ENCODE assay signal across 14 cellular contexts in the genomic region with DNA sequence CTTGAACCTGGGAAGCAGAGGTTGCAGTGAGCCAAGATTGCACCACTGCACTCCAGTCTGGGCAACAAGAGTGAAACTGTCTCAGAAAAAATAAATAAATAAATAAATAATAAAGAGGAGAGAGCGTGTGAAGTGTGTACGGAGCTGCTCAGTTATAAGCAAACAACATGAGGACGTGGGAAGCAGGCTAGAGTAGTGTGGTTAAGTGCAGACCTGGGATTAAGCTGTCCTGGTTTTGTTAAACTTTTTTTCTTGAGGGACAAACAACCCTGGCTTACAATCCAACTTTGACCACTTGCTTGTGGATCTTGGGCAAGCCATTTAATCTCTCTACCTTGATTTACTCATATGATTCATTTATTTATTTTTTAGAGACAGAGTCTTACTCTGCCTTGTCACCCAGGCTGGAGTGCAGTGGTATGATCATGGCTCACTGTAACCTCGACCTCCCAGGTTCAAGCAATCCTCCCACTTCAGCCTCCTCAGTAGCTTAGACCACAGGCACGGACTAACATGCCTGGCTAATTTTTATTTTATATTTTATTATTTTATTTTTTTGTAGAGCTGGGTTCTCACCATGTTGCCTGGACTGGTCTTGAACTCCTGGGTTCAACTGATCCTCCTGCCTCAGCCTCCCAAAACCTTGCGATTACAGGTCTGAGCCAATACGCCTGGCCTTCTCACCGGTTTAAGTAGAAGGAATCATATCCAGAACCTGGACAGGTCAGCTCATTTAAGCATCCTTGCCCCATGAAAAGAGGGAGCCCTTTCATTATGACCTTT. TPM values are rescaled to one million over a fixed set of nuclear protein-coding genes. Genes with fewer than 3 reads are reported as not detected.
DNase-seq lines count a peak whose midpoint lies in the region; ATAC-seq and TF ChIP-seq lines count a peak whose summit lies in the region.
"Had no signal": no experiment of that assay in that cellular context is flagged by ENCODE, and none has a peak within 500 bp of the region (broad histone marks: within the 10 kb centered on the region; RNA-seq: fewer than 3 reads in every experiment).

No MANE protein-coding gene starts in this region.

- TF ChIP-seq CTCF in HFFc6 (IDR thresholded peaks at IDR 0.05) (no peak), GM10248 (IDR thresholded peaks at IDR 0.05; ENCODE audit: control extremely low read depth, extremely low read depth, low read depth, missing control alignments) (no peak)

- H3K9me3 Mint-ChIP-seq in activated T-cell treated with anti-CD3 and anti-CD28 coated beads, Interleukin-2, amount 50 U/mL, for 24 hours, result peaks cover 2% of the 10 kb centered on the region
- H3K9me3 Mint-ChIP-seq in HFFc6, result no peaks in the 10 kb centered on the region
- H3K9me3 Mint-ChIP-seq in activated T-helper 2 cell treated with anti-CD3 and anti-CD28 coated beads, Interferon-gamma antibody, Interleukin-2, Interleukin-4, amounts not matched to agents 10 μg/mL and 5 μg/mL and 100 μg/mL, durations not matched to agents 14 hours and 24 hours and 36 hours, result no peaks in the 10 kb centered on the region
- H3K9me3 Mint-ChIP-seq: naive thymus-derived CD4-positive, alpha-beta T cell had no signal

- intact Hi-C loops in activated T-helper 2 cell treated with anti-CD3 and anti-CD28 coated beads, Interferon-gamma antibody, Interleukin-2, Interleukin-4, amounts not matched to agents 10 μg/mL and 5 μg/mL and 100 μg/mL, durations not matched to agents 14 hours and 24 hours and 36 hours (cut with micrococcal nuclease), result loop anchor here (1.0 to 10.0 kb wide), 5 partner anchors 81 to 285 kb away; a partner anchor contains a TSS

- POLR2A ChIA-PET in GM10248 (lab: Yijun Ruan, JAX), result interaction anchor here (0.8 kb wide), 2 partner anchors 206 to 209 kb away, joined by 3 to 4 read pairs; no protein-coding TSS in a partner anchor

- H3K4me1 Mint-ChIP-seq in activated T-cell treated with anti-CD3 and anti-CD28 coated beads, Interleukin-2, amount 50 U/mL, for 24 hours (ENCODE audit: low read depth), result peaks cover 71% of the 10 kb centered on the region
- peaks cover 22% of the 10 kb centered on the region for H3K4me1 Mint-ChIP-seq in HFFc6 (ENCODE audit: low read depth)
- H3K4me1 Mint-ChIP-seq in activated T-helper 2 cell treated with anti-CD3 and anti-CD28 coated beads, Interferon-gamma antibody, Interleukin-2, Interleukin-4, amounts not matched to agents 10 μg/mL and 5 μg/mL and 100 μg/mL, durations not matched to agents 14 hours and 24 hours and 36 hours (ENCODE audit: low read depth), result peaks cover 50% of the 10 kb centered on the region

- peak; percentile 27 for DNase-seq in activated T-cell treated with anti-CD3 and anti-CD28 coated beads, Interleukin-2, amount 50 U/mL, for 24 hours
- DNase-seq in activated T-cell treated with anti-CD3 and anti-CD28 coated beads, Interleukin-2, amount 50 U/mL, for 1 hour, result no peak
- no peak for DNase-seq in HFFc6
- DNase-seq in activated T-helper 2 cell treated with anti-CD3 and anti-CD28 coated beads, Interferon-gamma antibody, Interleukin-2, Interleukin-4, amounts not matched to agents 10 μg/mL and 5 μg/mL and 100 μg/mL, durations not matched to agents 14 hours and 24 hours and 36 hours (ENCODE audit: low spot score), result no peak
- peak; percentile 42 for DNase-seq in stimulated activated CD8-positive, alpha-beta memory T cell treated with anti-CD3 and anti-CD28 coated beads, Interleukin-4, amount 100 ng/mL, for 48 hours
- no peak for DNase-seq in GM10248 (ENCODE audit: extremely low spot score)
- DNase-seq in NCI-H128 (lab: John Stamatoyannopoulos, UW; ENCODE audit: unreplicated experiment), result no peak
- DNase-seq: Caco-2, H7, NCI-H1105 treated with DMSO at 0.1 percent for 48 hours, RPMI8226, uterus had no signal

- no peak for ATAC-seq in GM21528 (IDR thresholded peaks at IDR 0.05; ENCODE audit: low FRiP score, unreplicated experiment)

- peak overlapping the region; percentile 91 for H3K27ac Mint-ChIP-seq in activated T-cell treated with anti-CD3 and anti-CD28 coated beads, Interleukin-2, amount 50 U/mL, for 24 hours
- peak overlapping the region; percentile 77 for H3K27ac Mint-ChIP-seq in HFFc6
- H3K27ac Mint-ChIP-seq in activated T-helper 2 cell treated with anti-CD3 and anti-CD28 coated beads, Interferon-gamma antibody, Interleukin-2, Interleukin-4, amounts not matched to agents 10 μg/mL and 5 μg/mL and 100 μg/mL, durations not matched to agents 14 hours and 24 hours and 36 hours, result peak overlapping the region; percentile 94

- H3K4me3 Mint-ChIP-seq in activated T-cell treated with anti-CD3 and anti-CD28 coated beads, Interleukin-2, amount 50 U/mL, for 24 hours, result peak overlapping the region; percentile 13
- peak overlapping the region; percentile 16; the same call in 1 of the 2 replicates for H3K4me3 Mint-ChIP-seq in HFFc6
- H3K4me3 Mint-ChIP-seq in activated T-helper 2 cell treated with anti-CD3 and anti-CD28 coated beads, Interferon-gamma antibody, Interleukin-2, Interleukin-4, amounts not matched to agents 10 μg/mL and 5 μg/mL and 100 μg/mL, durations not matched to agents 14 hours and 24 hours and 36 hours (ENCODE audit: low read depth), result peak overlapping the region; percentile 31

- CTCF ChIA-PET in GM10248 (lab: Yijun Ruan, JAX), result interaction anchor here (0.9 to 12.7 kb wide), 11 partner anchors 12 to 228 kb away, joined by 3 to 89 read pairs (median 4); no protein-coding TSS in a partner anchor

- H3K36me3 Mint-ChIP-seq in activated T-cell treated with anti-CD3 and anti-CD28 coated beads, Interleukin-2, amount 50 U/mL, for 24 hours (ENCODE audit: low read depth), result peaks cover 3% of the 10 kb centered on the region
- no peaks in the 10 kb centered on the region for H3K36me3 Mint-ChIP-seq in HFFc6 (ENCODE audit: low read depth)
- peaks cover 18% of the 10 kb centered on the region for H3K36me3 Mint-ChIP-seq in activated T-helper 2 cell treated with anti-CD3 and anti-CD28 coated beads, Interferon-gamma antibody, Interleukin-2, Interleukin-4, amounts not matched to agents 10 μg/mL and 5 μg/mL and 100 μg/mL, durations not matched to agents 14 hours and 24 hours and 36 hours (ENCODE audit: low read depth)

- no peaks in the 10 kb centered on the region for H3K27me3 Mint-ChIP-seq in activated T-cell treated with anti-CD3 and anti-CD28 coated beads, Interleukin-2, amount 50 U/mL, for 24 hours
- H3K27me3 Mint-ChIP-seq in HFFc6 (ENCODE audit: insufficient read depth), result peaks cover 3% of the 10 kb centered on the region; the same call in 1 of the 2 replicates
- no peaks in the 10 kb centered on the region for H3K27me3 Mint-ChIP-seq in activated T-helper 2 cell treated with anti-CD3 and anti-CD28 coated beads, Interferon-gamma antibody, Interleukin-2, Interleukin-4, amounts not matched to agents 10 μg/mL and 5 μg/mL and 100 μg/mL, durations not matched to agents 14 hours and 24 hours and 36 hours (ENCODE audit: low read depth)
- H3K27me3 Mint-ChIP-seq: naive thymus-derived CD4-positive, alpha-beta T cell had no signal

RNA-seq across cellular contexts. Expression of a gene that starts 52.7 kb away (rescaled TPM):
- total RNA-seq in HFFc6 (2021; fragmentation: NEBNext Ultra II Directional; extraction: Animal tissue kit (Norgen Biotek cat#: 25700)), result 1 to 10 TPM; 1.5 to 2.6 (median 1.7) TPM
- 190 and 199 TPM in 2 replicates for total RNA-seq in activated T-helper 2 cell treated with anti-CD3 and anti-CD28 coated beads, Interferon-gamma antibody, Interleukin-2, Interleukin-4, amounts not matched to agents 10 μg/mL and 5 μg/mL and 100 μg/mL, durations not matched to agents 14 hours and 24 hours and 36 hours

Comparison
In these comparisons a context has a peak if more than half of its experiments do, and no peak if none do; other contexts are left out.
1. DNase-seq: peak in activated T-cell treated with anti-CD3 and anti-CD28 coated beads, Interleukin-2, amount 50 U/mL, for 24 hours (single experiment) and stimulated activated CD8-positive, alpha-beta memory T cell treated with anti-CD3 and anti-CD28 coated beads, Interleukin-4, amount 100 ng/mL, for 48 hours (single experiment); none in activated T-cell treated with anti-CD3 and anti-CD28 coated beads, Interleukin-2, amount 50 U/mL, for 1 hour (single experiment), HFFc6 (single experiment), activated T-helper 2 cell treated with anti-CD3 and anti-CD28 coated beads, Interferon-gamma antibody, Interleukin-2, Interleukin-4, amounts not matched to agents 10 μg/mL and 5 μg/mL and 100 μg/mL, durations not matched to agents 14 hours and 24 hours and 36 hours (single experiment), GM10248 (single experiment) and NCI-H128 (single experiment).
2. RNA of a gene that starts 52.7 kb away (total RNA-seq): 190 to 199 TPM in activated T-helper 2 cell treated with anti-CD3 and anti-CD28 coated beads, Interferon-gamma antibody, Interleukin-2, Interleukin-4, amounts not matched to agents 10 μg/mL and 5 μg/mL and 100 μg/mL, durations not matched to agents 14 hours and 24 hours and 36 hours; 1.5 to 2.6 TPM in HFFc6; every median in the first group is over 10 times any median in the second.
3. Peak in every context shown above with its lines, with median percentiles within 50 percentile points of each other: H3K27ac Mint-ChIP-seq and H3K4me3 Mint-ChIP-seq.